In the genomic region with DNA sequence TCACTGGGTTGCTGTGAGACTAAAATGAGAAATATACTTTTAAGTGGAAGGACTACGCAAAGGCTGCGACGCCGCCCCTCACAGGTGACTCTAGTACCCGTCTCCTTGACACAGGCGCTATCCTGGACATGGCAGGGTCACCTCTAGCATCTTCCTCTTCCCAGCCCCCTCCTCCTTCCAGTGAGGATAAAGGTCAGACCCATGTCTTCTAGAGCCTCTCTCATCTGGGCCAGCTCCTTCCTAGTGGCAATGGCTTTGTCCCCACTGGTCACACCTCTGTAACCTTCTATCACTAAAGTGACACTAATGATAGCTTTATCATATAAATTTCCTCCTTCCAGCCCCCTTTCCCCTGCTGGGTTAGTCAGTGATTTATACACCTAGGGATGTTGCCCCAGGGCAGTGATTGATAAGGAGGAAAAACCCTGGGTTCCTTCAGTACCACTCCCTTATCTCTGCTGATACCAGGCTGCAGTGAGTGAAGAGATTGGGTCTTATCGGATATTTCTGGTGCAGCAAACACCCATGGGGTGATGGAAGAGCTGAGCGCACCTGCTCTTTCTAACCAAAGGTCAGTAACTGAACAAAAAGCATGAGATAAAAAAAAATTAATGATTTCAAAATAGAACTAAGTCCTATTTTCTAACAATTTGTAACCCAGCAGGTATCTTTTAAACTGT, we compare ENCODE assay signal across 20 cellular contexts.
"Had no signal": no experiment of that assay in that cellular context is flagged by ENCODE, and none has a peak within 500 bp of the region (broad histone marks: within the 10 kb centered on the region; RNA-seq: fewer than 3 reads in every experiment).

No MANE protein-coding gene starts in this region.

- H3K27ac Mint-ChIP-seq: activated CD4-positive, alpha-beta T cell treated with anti-CD3 and anti-CD28 coated beads, Interleukin-2, amount 10 ng/mL, durations not matched to agents 7 days and 5 days; activated CD8-positive, alpha-beta T cell treated with anti-CD3 and anti-CD28 coated beads, Interleukin-2, amount 10 ng/mL, durations not matched to agents 7 days and 5 days; activated naive CD4-positive, alpha-beta T cell treated with anti-CD3 and anti-CD28 coated beads for 36 hours; activated naive CD8-positive, alpha-beta T cell treated with anti-CD3 and anti-CD28 coated beads, Interleukin-2, amount 50 U/mL, for 24 hours; activated T-cell treated with anti-CD3 and anti-CD28 coated beads, Interleukin-2, amount 50 U/mL, for 24 hours; activated T-helper 2 cell treated with anti-CD3 and anti-CD28 coated beads, Interferon-gamma antibody, Interleukin-2, Interleukin-4, amounts not matched to agents 10 μg/mL and 5 μg/mL and 100 μg/mL, durations not matched to agents 14 hours and 24 hours and 36 hours; stimulated activated naive CD8-positive, alpha-beta T cell treated with anti-CD3 and anti-CD28 coated beads, Interleukin-15, Interleukin-2, amounts not matched to agents 100 ng/mL and 50 ng/mL, for 24 hours had no signal

- H3K4me3 ChIP-seq: left ventricle myocardium inferior, pancreas, suprapubic skin had no signal

- H3K27ac ChIP-seq: left ventricle myocardium inferior, neutrophil, pancreas, suprapubic skin had no signal

- H3K9me3 Mint-ChIP-seq: activated CD4-positive, alpha-beta T cell treated with anti-CD3 and anti-CD28 coated beads, Interleukin-2, amount 10 ng/mL, durations not matched to agents 7 days and 5 days; activated naive CD4-positive, alpha-beta T cell treated with anti-CD3 and anti-CD28 coated beads for 36 hours; activated naive CD8-positive, alpha-beta T cell treated with anti-CD3 and anti-CD28 coated beads, Interleukin-2, amount 50 U/mL, for 24 hours; activated T-cell treated with anti-CD3 and anti-CD28 coated beads, Interleukin-2, amount 50 U/mL, for 24 hours; activated T-helper 2 cell treated with anti-CD3 and anti-CD28 coated beads, Interferon-gamma antibody, Interleukin-2, Interleukin-4, amounts not matched to agents 10 μg/mL and 5 μg/mL and 100 μg/mL, durations not matched to agents 14 hours and 24 hours and 36 hours; brain; naive thymus-derived CD8-positive, alpha-beta T cell; stimulated activated naive CD8-positive, alpha-beta T cell treated with anti-CD3 and anti-CD28 coated beads, Interleukin-15, Interleukin-2, amounts not matched to agents 100 ng/mL and 50 ng/mL, for 24 hours had no signal

- H3K9me3 ChIP-seq: left ventricle myocardium inferior, neutrophil, pancreas, suprapubic skin had no signal

- H3K4me1 Mint-ChIP-seq: naive thymus-derived CD8-positive, alpha-beta T cell had no signal

- DNase-seq: activated CD4-positive, alpha-beta T cell treated with anti-CD3 and anti-CD28 coated beads, Interleukin-2, amount 10 ng/mL, durations not matched to agents 7 days and 5 days; activated CD8-positive, alpha-beta T cell treated with anti-CD3 and anti-CD28 coated beads, Interleukin-2, amount 10 ng/mL, durations not matched to agents 7 days and 5 days; activated naive CD4-positive, alpha-beta T cell treated with anti-CD3 and anti-CD28 coated beads for 36 hours; activated naive CD8-positive, alpha-beta T cell treated with anti-CD3 and anti-CD28 coated beads, Interleukin-2, amount 50 U/mL, for 24 hours; activated T-cell treated with anti-CD3 and anti-CD28 coated beads, Interleukin-2, amount 50 U/mL, for 24 hours; anterior cingulate cortex; caudate nucleus; kidney; left ventricle myocardium inferior; naive thymus-derived CD8-positive, alpha-beta T cell; pancreas; T-helper 1 cell; T1000; trophoblast cell had no signal

- H3K27me3 ChIP-seq: neutrophil, pancreas, suprapubic skin had no signal

- ATAC-seq: activated CD4-positive, CD25-positive, alpha-beta regulatory T cell treated with anti-CD3 and anti-CD28 coated beads, Interleukin-2, amount 50 U/mL, for 24 hours; activated CD8-positive, alpha-beta T cell treated with anti-CD3 and anti-CD28 coated beads, Interleukin-2, amount 10 ng/mL, durations not matched to agents 7 days and 5 days; activated naive CD8-positive, alpha-beta T cell treated with anti-CD3 and anti-CD28 coated beads, Interleukin-2, amount 50 U/mL, for 24 hours; naive thymus-derived CD8-positive, alpha-beta T cell; pancreas had no signal

- H3K27me3 Mint-ChIP-seq: activated CD4-positive, alpha-beta T cell treated with anti-CD3 and anti-CD28 coated beads, Interleukin-2, amount 10 ng/mL, durations not matched to agents 7 days and 5 days; activated naive CD8-positive, alpha-beta T cell treated with anti-CD3 and anti-CD28 coated beads, Interleukin-2, amount 50 U/mL, for 24 hours; activated T-cell treated with anti-CD3 and anti-CD28 coated beads, Interleukin-2, amount 50 U/mL, for 24 hours; brain; naive thymus-derived CD8-positive, alpha-beta T cell; stimulated activated naive CD8-positive, alpha-beta T cell treated with anti-CD3 and anti-CD28 coated beads, Interleukin-15, Interleukin-2, amounts not matched to agents 100 ng/mL and 50 ng/mL, for 24 hours had no signal

- H3K4me3 Mint-ChIP-seq: activated CD4-positive, alpha-beta T cell treated with anti-CD3 and anti-CD28 coated beads, Interleukin-2, amount 10 ng/mL, durations not matched to agents 7 days and 5 days; activated CD8-positive, alpha-beta T cell treated with anti-CD3 and anti-CD28 coated beads, Interleukin-2, amount 10 ng/mL, durations not matched to agents 7 days and 5 days; activated naive CD4-positive, alpha-beta T cell treated with anti-CD3 and anti-CD28 coated beads for 36 hours; activated naive CD8-positive, alpha-beta T cell treated with anti-CD3 and anti-CD28 coated beads, Interleukin-2, amount 50 U/mL, for 24 hours; activated T-cell treated with anti-CD3 and anti-CD28 coated beads, Interleukin-2, amount 50 U/mL, for 24 hours; brain; naive thymus-derived CD8-positive, alpha-beta T cell; stimulated activated naive CD8-positive, alpha-beta T cell treated with anti-CD3 and anti-CD28 coated beads, Interleukin-15, Interleukin-2, amounts not matched to agents 100 ng/mL and 50 ng/mL, for 24 hours had no signal

- H3K36me3 ChIP-seq: pancreas had no signal
